ENCODE assay signal across 13 cellular contexts in genomic region chr11:540583-541432, GRCh38.
"Had no signal": no experiment of that assay in that cellular context is flagged by ENCODE, and none has a peak within 500 bp of the region (broad histone marks: within the 10 kb centered on the region; RNA-seq: fewer than 3 reads in every experiment).

No MANE protein-coding gene starts in this region.

- H3K27me3 Mint-ChIP-seq: activated CD8-positive, alpha-beta T cell treated with anti-CD3 and anti-CD28 coated beads for 36 hours had no signal

- H3K36me3 ChIP-seq: gastrocnemius medialis, pancreas, SJSA1, transverse colon had no signal

- H3K4me3 Mint-ChIP-seq: activated CD8-positive, alpha-beta T cell treated with anti-CD3 and anti-CD28 coated beads for 36 hours; activated naive CD4-positive, alpha-beta T cell treated with anti-CD3 and anti-CD28 coated beads, Interleukin-2, amount 10 ng/mL, durations not matched to agents 7 days and 5 days; activated T-helper 1 cell treated with anti-CD3 and anti-CD28 coated beads, Interleukin-12 subunit alpha, Interleukin-12 subunit beta, Interleukin-2, Interleukin-4 antibody, amounts not matched to agents 30 ng/mL and 10 ng/mL and 1 ng/mL, durations not matched to agents 14 hours and 24 hours and 36 hours; nephron had no signal

- H3K9me3 ChIP-seq: gastrocnemius medialis, pancreas, SJSA1, transverse colon had no signal

- H3K4me3 ChIP-seq: coronary artery, gastrocnemius medialis, pancreas, SJSA1, transverse colon had no signal

- ATAC-seq: activated CD8-positive, alpha-beta T cell treated with anti-CD3 and anti-CD28 coated beads for 36 hours; gastrocnemius medialis; pancreas had no signal

- H3K27ac Mint-ChIP-seq: activated CD8-positive, alpha-beta T cell treated with anti-CD3 and anti-CD28 coated beads for 36 hours; activated naive CD4-positive, alpha-beta T cell treated with anti-CD3 and anti-CD28 coated beads, Interleukin-2, amount 10 ng/mL, durations not matched to agents 7 days and 5 days; activated T-helper 1 cell treated with anti-CD3 and anti-CD28 coated beads, Interleukin-12 subunit alpha, Interleukin-12 subunit beta, Interleukin-2, Interleukin-4 antibody, amounts not matched to agents 30 ng/mL and 10 ng/mL and 1 ng/mL, durations not matched to agents 14 hours and 24 hours and 36 hours; nephron had no signal

- H3K27ac ChIP-seq: coronary artery, gastrocnemius medialis, pancreas, SJSA1, transverse colon had no signal

- H3K9me3 Mint-ChIP-seq: activated CD8-positive, alpha-beta T cell treated with anti-CD3 and anti-CD28 coated beads for 36 hours; activated naive CD4-positive, alpha-beta T cell treated with anti-CD3 and anti-CD28 coated beads, Interleukin-2, amount 10 ng/mL, durations not matched to agents 7 days and 5 days; activated T-helper 1 cell treated with anti-CD3 and anti-CD28 coated beads, Interleukin-12 subunit alpha, Interleukin-12 subunit beta, Interleukin-2, Interleukin-4 antibody, amounts not matched to agents 30 ng/mL and 10 ng/mL and 1 ng/mL, durations not matched to agents 14 hours and 24 hours and 36 hours; nephron had no signal

- FAIRE-seq: pancreas had no signal

- DNase-seq: activated CD8-positive, alpha-beta T cell treated with anti-CD3 and anti-CD28 coated beads for 36 hours; activated naive CD4-positive, alpha-beta T cell treated with anti-CD3 and anti-CD28 coated beads, Interleukin-2, amount 10 ng/mL, durations not matched to agents 7 days and 5 days; central memory CD4-positive, alpha-beta T cell; effector CD4-positive, alpha-beta T cell; gastrocnemius medialis; substantia nigra; T-helper 9 cell; transverse colon had no signal

- H3K27me3 ChIP-seq: pancreas, SJSA1 had no signal

- H3K36me3 Mint-ChIP-seq: activated naive CD4-positive, alpha-beta T cell treated with anti-CD3 and anti-CD28 coated beads, Interleukin-2, amount 10 ng/mL, durations not matched to agents 7 days and 5 days had no signal
